In the genomic region with DNA sequence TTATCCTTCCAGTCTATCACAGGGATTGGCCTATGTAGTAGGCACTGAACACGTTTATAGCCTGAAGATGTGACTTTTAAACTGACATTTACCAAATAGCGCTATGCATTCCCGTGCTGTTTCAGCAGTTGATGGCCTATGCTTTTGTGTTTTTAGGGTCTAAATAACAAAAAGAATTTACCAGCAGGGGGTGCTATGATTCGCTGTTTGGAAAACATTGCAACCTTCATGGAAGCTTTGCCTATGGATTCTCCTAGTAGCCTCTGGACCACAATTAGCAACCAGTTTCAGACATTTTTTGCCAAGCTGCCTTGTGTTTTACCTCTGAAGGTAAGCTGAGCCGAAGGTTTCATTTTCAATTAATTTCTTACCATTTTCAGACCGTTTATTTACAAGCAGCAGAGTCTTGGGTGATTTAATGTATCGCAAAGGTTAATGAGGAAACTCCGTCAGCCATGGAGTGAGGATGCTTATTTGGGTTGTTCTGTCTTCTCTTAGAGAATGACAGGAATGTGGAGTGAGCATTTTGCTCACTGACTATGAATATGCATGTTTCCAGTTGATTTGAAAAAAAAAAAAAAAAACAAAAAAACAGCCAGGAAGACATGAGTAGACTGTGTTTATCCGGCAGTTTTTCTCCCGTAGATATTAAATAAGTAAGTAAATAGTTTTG, we compare ENCODE assay signal across 9 cellular contexts.
DNase-seq lines count a peak whose midpoint lies in the region; FAIRE-seq and TF ChIP-seq lines count a peak whose summit lies in the region.
"Had no signal": no experiment of that assay in that cellular context is flagged by ENCODE, and none has a peak within 500 bp of the region (broad histone marks: within the 10 kb centered on the region; RNA-seq: fewer than 3 reads in every experiment).

No MANE protein-coding gene starts in this region.

- TF ChIP-seq CTCF in MCF 10A (IDR thresholded peaks at IDR 0.05; ENCODE audit: unreplicated experiment) = peak; percentile 63

- intact Hi-C loops in MCF 10A (cut with micrococcal nuclease) = loop anchor here (1.0 to 2.0 kb wide), 4 partner anchors 134 to 346 kb away; no protein-coding TSS in a partner anchor

- H3K4me1 Mint-ChIP-seq in MCF 10A (ENCODE audit: insufficient read depth, unreplicated experiment) = no peaks in the 10 kb centered on the region

- no peak overlapping the region for H3K27ac ChIP-seq in effector memory CD4-positive, alpha-beta T cell (ENCODE audit: insufficient read depth, low read length, poor library complexity, severe bottlenecking)

- no peaks in the 10 kb centered on the region for H3K9me3 ChIP-seq in effector memory CD4-positive, alpha-beta T cell (ENCODE audit: control insufficient read depth, low read length)
- H3K9me3 ChIP-seq in MG63 = no peaks in the 10 kb centered on the region

- BruUV-seq in MCF 10A (replicated peaks; lab: Mats Ljungman, UMichigan) = no TSS peak

- POLR2A ChIA-PET in MCF 10A (lab: Yijun Ruan, JAX) = interaction anchor here (1.9 kb wide), 1 partner anchor 11 kb away, joined by 5 read pairs; no protein-coding TSS in a partner anchor

- CTCF ChIA-PET in MCF 10A (lab: Yijun Ruan, JAX) = interaction anchor here (0.6 to 6.8 kb wide), 56 partner anchors 9 to 1510 kb away, joined by 3 to 135 read pairs (median 4); a partner anchor contains a TSS

- H3K27me3 ChIP-seq in effector memory CD4-positive, alpha-beta T cell (replicated peaks; ENCODE audit: control insufficient read depth, insufficient read depth, low read length, poor library complexity, severe bottlenecking) = peaks cover 4% of the 10 kb centered on the region
- no peaks in the 10 kb centered on the region; the same call in 1 of the 2 replicates for H3K27me3 ChIP-seq in MG63

- peak; percentile 53 for FAIRE-seq in GM18507 (lab: Jason Lieb, UNC)

- H3K9me3 Mint-ChIP-seq in MCF 10A (ENCODE audit: unreplicated experiment) = no peaks in the 10 kb centered on the region

- no peaks in the 10 kb centered on the region for H3K4me1 ChIP-seq in effector memory CD4-positive, alpha-beta T cell (ENCODE audit: control insufficient read depth, insufficient read depth, low read length, poor library complexity, severe bottlenecking)

- H3K4me3 ChIP-seq in effector memory CD4-positive, alpha-beta T cell (ENCODE audit: insufficient read depth, low read depth, low read length, poor library complexity, severe bottlenecking) = no peak overlapping the region
- no peak overlapping the region for H3K4me3 ChIP-seq in MG63

- no peak overlapping the region for H3K4me3 Mint-ChIP-seq in MCF 10A (ENCODE audit: unreplicated experiment)

- no peak overlapping the region for H3K27ac Mint-ChIP-seq in MCF 10A (ENCODE audit: low read depth, unreplicated experiment)

- DNase-seq in Ammon's horn (ENCODE audit: low spot score) = peak; percentile 73
- no peak for DNase-seq in GM18507 (ENCODE audit: extremely low spot score, insufficient read length, low read depth)
- peak; percentile 7 for DNase-seq in NCI-H446 treated with DMSO at 0.1 percent for 48 hours (lab: John Stamatoyannopoulos, UW)
- peak; percentile 72 for DNase-seq in MCF 10A (ENCODE audit: unreplicated experiment)
- DNase-seq in kidney tubule cell (ENCODE audit: low spot score) = peak; percentile 68
- DNase-seq in effector memory CD4-positive, alpha-beta T cell = no peak
- DNase-seq in activated CD8-positive, alpha-beta memory T cell treated with anti-CD3 and anti-CD28 coated beads, Interleukin-2, amount 50 U/mL, for 48 hours = no peak
- no peak for DNase-seq in MG63
- DNase-seq: left cardiac atrium had no signal

- peaks cover 50% of the 10 kb centered on the region for H3K27me3 Mint-ChIP-seq in MCF 10A (ENCODE audit: insufficient read depth, unreplicated experiment)

- H3K36me3 Mint-ChIP-seq in MCF 10A (ENCODE audit: insufficient read depth, unreplicated experiment) = no peaks in the 10 kb centered on the region

- H3K36me3 ChIP-seq in effector memory CD4-positive, alpha-beta T cell (ENCODE audit: control insufficient read depth, insufficient read depth, low read length) = no peaks in the 10 kb centered on the region
- H3K36me3 ChIP-seq in MG63 = no peaks in the 10 kb centered on the region

Comparison
In these comparisons a context has a peak if more than half of its experiments do, and no peak if none do; other contexts are left out.
1. DNase-seq: peak in Ammon's horn (single experiment), NCI-H446 treated with DMSO at 0.1 percent for 48 hours (single experiment), MCF 10A (single experiment) and kidney tubule cell (single experiment); none in GM18507 (single experiment), effector memory CD4-positive, alpha-beta T cell (0 of 3), activated CD8-positive, alpha-beta memory T cell treated with anti-CD3 and anti-CD28 coated beads, Interleukin-2, amount 50 U/mL, for 48 hours (single experiment) and MG63 (single experiment).